ENCODE assay signal across 26 cellular contexts in the genomic region with DNA sequence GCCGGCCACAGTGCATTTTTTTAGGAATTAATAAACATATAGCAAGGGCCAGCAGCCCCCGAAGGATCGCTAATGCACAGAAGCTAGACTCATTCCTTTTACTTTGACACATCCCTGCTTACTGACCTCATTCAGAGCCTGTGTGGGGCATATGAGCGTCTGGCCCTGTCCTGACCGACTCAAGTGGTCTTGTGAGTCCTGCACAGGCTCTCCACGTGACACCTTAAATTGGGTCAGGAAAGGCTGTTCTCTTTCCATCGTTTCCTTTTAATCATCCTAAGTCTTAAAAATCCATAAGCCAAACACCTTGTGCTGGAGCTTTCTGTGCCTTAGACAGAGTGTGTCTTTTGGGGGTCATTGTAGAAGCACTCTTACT. TPM values are rescaled to one million over a fixed set of nuclear protein-coding genes. Genes with fewer than 3 reads are reported as not detected.
A peak's percentile ranks its signal among the peaks of the same experiment; 100 is the strongest.
DNase-seq lines count a peak whose midpoint lies in the region; ATAC-seq lines count a peak whose summit lies in the region.
"Had no signal": no experiment of that assay in that cellular context is flagged by ENCODE, and none has a peak within 500 bp of the region (broad histone marks: within the 10 kb centered on the region; RNA-seq: fewer than 3 reads in every experiment).

No MANE protein-coding gene starts in this region.

- intact Hi-C loops in activated T-helper 2 cell treated with anti-CD3 and anti-CD28 coated beads, Interferon-gamma antibody, Interleukin-2, Interleukin-4, amounts not matched to agents 10 μg/mL and 5 μg/mL and 100 μg/mL, durations not matched to agents 14 hours and 24 hours and 36 hours (cut with micrococcal nuclease) = no loop called here

- H3K4me1 ChIP-seq in skeletal muscle tissue (ENCODE audit: control insufficient read depth in 3 of 3, insufficient read depth in 3 of 3, low read length in 3 of 3) = peaks cover 36 to 42% (median 41%) of the 10 kb centered on the region in 3 donors

- H3K4me3 Mint-ChIP-seq in activated T-cell treated with anti-CD3 and anti-CD28 coated beads, Interleukin-2, amount 50 U/mL, for 72 hours = no peak overlapping the region
- H3K4me3 Mint-ChIP-seq in activated T-helper 2 cell treated with anti-CD3 and anti-CD28 coated beads, Interferon-gamma antibody, Interleukin-2, Interleukin-4, amounts not matched to agents 10 μg/mL and 5 μg/mL and 100 μg/mL, durations not matched to agents 14 hours and 24 hours and 36 hours (ENCODE audit: low read depth) = no peak overlapping the region
- no peak overlapping the region for H3K4me3 Mint-ChIP-seq in memory B cell
- no peak overlapping the region for H3K4me3 Mint-ChIP-seq in activated CD8-positive, alpha-beta memory T cell treated with anti-CD3 and anti-CD28 coated beads, Interleukin-2, amount 10 ng/mL, durations not matched to agents 7 days and 5 days
- H3K4me3 Mint-ChIP-seq: CD8-positive, alpha-beta memory T cell; HFFc6; naive thymus-derived CD8-positive, alpha-beta T cell had no signal

- ATAC-seq in activated T-cell treated with anti-CD3 and anti-CD28 coated beads, Interleukin-2, amount 50 U/mL, for 72 hours (replicated peaks in 1 of 2) = no peak
- ATAC-seq in memory B cell (ENCODE audit: low read depth) (no peak), GM18909 (IDR thresholded peaks at IDR 0.05; ENCODE audit: poor library complexity, unreplicated experiment) (no peak)
- ATAC-seq in activated CD8-positive, alpha-beta memory T cell treated with anti-CD3 and anti-CD28 coated beads, Interleukin-2, amount 10 ng/mL, durations not matched to agents 7 days and 5 days = no peak
- ATAC-seq: A549; naive thymus-derived CD8-positive, alpha-beta T cell; sciatic nerve; SK-N-SH treated with all-trans-retinoic acid at 6 μM for 48 hours had no signal

- H3K4me3 ChIP-seq in skeletal muscle tissue (ENCODE audit: low read length in 3 of 3) = no peak overlapping the region
- H3K4me3 ChIP-seq: A549 had no signal

- H3K36me3 Mint-ChIP-seq in activated T-cell treated with anti-CD3 and anti-CD28 coated beads, Interleukin-2, amount 50 U/mL, for 72 hours (ENCODE audit: insufficient read depth in 2 of 2) = peaks cover 7 to 20% of the 10 kb centered on the region in 2 donors
- peaks cover 70% of the 10 kb centered on the region for H3K36me3 Mint-ChIP-seq in activated T-helper 2 cell treated with anti-CD3 and anti-CD28 coated beads, Interferon-gamma antibody, Interleukin-2, Interleukin-4, amounts not matched to agents 10 μg/mL and 5 μg/mL and 100 μg/mL, durations not matched to agents 14 hours and 24 hours and 36 hours (ENCODE audit: low read depth)
- peaks cover 20% of the 10 kb centered on the region for H3K36me3 Mint-ChIP-seq in memory B cell
- peaks cover 30% of the 10 kb centered on the region for H3K36me3 Mint-ChIP-seq in activated CD8-positive, alpha-beta memory T cell treated with anti-CD3 and anti-CD28 coated beads, Interleukin-2, amount 10 ng/mL, durations not matched to agents 7 days and 5 days

- H3K9me3 Mint-ChIP-seq in activated T-cell treated with anti-CD3 and anti-CD28 coated beads, Interleukin-2, amount 50 U/mL, for 72 hours = no peaks in the 10 kb centered on the region
- H3K9me3 Mint-ChIP-seq in activated T-helper 2 cell treated with anti-CD3 and anti-CD28 coated beads, Interferon-gamma antibody, Interleukin-2, Interleukin-4, amounts not matched to agents 10 μg/mL and 5 μg/mL and 100 μg/mL, durations not matched to agents 14 hours and 24 hours and 36 hours = no peaks in the 10 kb centered on the region
- no peaks in the 10 kb centered on the region for H3K9me3 Mint-ChIP-seq in memory B cell
- H3K9me3 Mint-ChIP-seq in activated CD8-positive, alpha-beta memory T cell treated with anti-CD3 and anti-CD28 coated beads, Interleukin-2, amount 10 ng/mL, durations not matched to agents 7 days and 5 days (ENCODE audit: low read depth) = no peaks in the 10 kb centered on the region
- H3K9me3 Mint-ChIP-seq: CD8-positive, alpha-beta memory T cell; HFFc6; naive thymus-derived CD8-positive, alpha-beta T cell had no signal

- H3K27me3 ChIP-seq in skeletal muscle tissue (ENCODE audit: control insufficient read depth in 3 of 3, insufficient read depth in 3 of 3, low read length in 3 of 3) = no peaks in the 10 kb centered on the region

- DNase-seq in activated T-cell treated with anti-CD3 and anti-CD28 coated beads, Interleukin-2, amount 50 U/mL, for 72 hours = no peak
- DNase-seq in activated T-cell treated with anti-CD3 and anti-CD28 coated beads, Interleukin-2, amount 50 U/mL, for 1 hour = no peak
- DNase-seq in activated T-helper 2 cell treated with anti-CD3 and anti-CD28 coated beads, Interferon-gamma antibody, Interleukin-2, Interleukin-4, amounts not matched to agents 10 μg/mL and 5 μg/mL and 100 μg/mL, durations not matched to agents 14 hours and 24 hours and 36 hours (ENCODE audit: low spot score) = no peak
- no peak for DNase-seq in memory B cell (ENCODE audit: low spot score in 2 of 2)
- no peak for DNase-seq in activated CD8-positive, alpha-beta memory T cell treated with anti-CD3 and anti-CD28 coated beads, Interleukin-2, amount 10 ng/mL, durations not matched to agents 7 days and 5 days
- DNase-seq in putamen (ENCODE audit: low spot score) = no peak
- DNase-seq: activated CD4-positive, alpha-beta T cell treated with anti-CD3 and anti-CD28 coated beads, Interleukin-2, amount 50 U/mL, for 1 hour; activated CD8-positive, alpha-beta memory T cell treated with anti-CD3 and anti-CD28 coated beads, Interleukin-2, amount 50 U/mL, for 48 hours; amniotic stem cell; CD8-positive, alpha-beta memory T cell; DMS53; GDM1; glutamatergic neuron; HFFc6; naive thymus-derived CD8-positive, alpha-beta T cell; NCI-H1105; NCI-H2081 treated with DMSO at 0.1 percent for 48 hours; NCI-H345; NCI-H774; stimulated activated CD4-positive, alpha-beta T cell treated with anti-CD3 and anti-CD28 coated beads, Interleukin-15, amount 100 ng/mL, for 24 hours had no signal

- H3K4me1 Mint-ChIP-seq in activated T-cell treated with anti-CD3 and anti-CD28 coated beads, Interleukin-2, amount 50 U/mL, for 72 hours (ENCODE audit: low read depth) = peaks cover 28% of the 10 kb centered on the region
- peaks cover 25% of the 10 kb centered on the region for H3K4me1 Mint-ChIP-seq in activated T-helper 2 cell treated with anti-CD3 and anti-CD28 coated beads, Interferon-gamma antibody, Interleukin-2, Interleukin-4, amounts not matched to agents 10 μg/mL and 5 μg/mL and 100 μg/mL, durations not matched to agents 14 hours and 24 hours and 36 hours (ENCODE audit: low read depth)
- peaks cover 4% of the 10 kb centered on the region for H3K4me1 Mint-ChIP-seq in memory B cell
- H3K4me1 Mint-ChIP-seq in activated CD8-positive, alpha-beta memory T cell treated with anti-CD3 and anti-CD28 coated beads, Interleukin-2, amount 10 ng/mL, durations not matched to agents 7 days and 5 days = peaks cover 16% of the 10 kb centered on the region

- CTCF ChIA-PET in activated CD8-positive, alpha-beta memory T cell treated with anti-CD3 and anti-CD28 coated beads, Interleukin-2, amount 10 ng/mL, durations not matched to agents 7 days and 5 days (lab: Charles Lee) = interaction anchor here (0.6 to 8.6 kb wide), 5 partner anchors 10 to 69 kb away, joined by 3 to 63 read pairs (median 24); no protein-coding TSS in a partner anchor

- peaks cover 10 to 35% (median 21%) of the 10 kb centered on the region in 3 donors for H3K36me3 ChIP-seq in skeletal muscle tissue (ENCODE audit: control insufficient read depth in 3 of 3, insufficient read depth in 3 of 3, low read length in 3 of 3)

- no peaks in the 10 kb centered on the region for H3K27me3 Mint-ChIP-seq in activated T-cell treated with anti-CD3 and anti-CD28 coated beads, Interleukin-2, amount 50 U/mL, for 72 hours (ENCODE audit: low read depth)
- no peaks in the 10 kb centered on the region for H3K27me3 Mint-ChIP-seq in activated T-helper 2 cell treated with anti-CD3 and anti-CD28 coated beads, Interferon-gamma antibody, Interleukin-2, Interleukin-4, amounts not matched to agents 10 μg/mL and 5 μg/mL and 100 μg/mL, durations not matched to agents 14 hours and 24 hours and 36 hours (ENCODE audit: low read depth)
- no peaks in the 10 kb centered on the region for H3K27me3 Mint-ChIP-seq in memory B cell
- H3K27me3 Mint-ChIP-seq in activated CD8-positive, alpha-beta memory T cell treated with anti-CD3 and anti-CD28 coated beads, Interleukin-2, amount 10 ng/mL, durations not matched to agents 7 days and 5 days = no peaks in the 10 kb centered on the region
- H3K27me3 Mint-ChIP-seq: CD8-positive, alpha-beta memory T cell; naive thymus-derived CD8-positive, alpha-beta T cell had no signal

- peak overlapping the region; percentile 50 for H3K27ac Mint-ChIP-seq in activated T-cell treated with anti-CD3 and anti-CD28 coated beads, Interleukin-2, amount 50 U/mL, for 72 hours
- H3K27ac Mint-ChIP-seq in activated T-helper 2 cell treated with anti-CD3 and anti-CD28 coated beads, Interferon-gamma antibody, Interleukin-2, Interleukin-4, amounts not matched to agents 10 μg/mL and 5 μg/mL and 100 μg/mL, durations not matched to agents 14 hours and 24 hours and 36 hours = peak overlapping the region; percentile 5
- peak overlapping the region; percentile 73 for H3K27ac Mint-ChIP-seq in memory B cell
- H3K27ac Mint-ChIP-seq in activated CD8-positive, alpha-beta memory T cell treated with anti-CD3 and anti-CD28 coated beads, Interleukin-2, amount 10 ng/mL, durations not matched to agents 7 days and 5 days = no peak overlapping the region

- H3K9me3 ChIP-seq in skeletal muscle tissue (ENCODE audit: control insufficient read depth in 3 of 3, low read length in 3 of 3) = no peaks in the 10 kb centered on the region
- H3K9me3 ChIP-seq: A549 had no signal

- peak overlapping the region; percentile 70 for H3K27ac ChIP-seq in skeletal muscle tissue (ENCODE audit: low read depth, low read length)
- H3K27ac ChIP-seq: A549, RWPE1 had no signal

- H3K9ac ChIP-seq in skeletal muscle tissue (ENCODE audit: low read depth in 1 of 3, low read length in 3 of 3) = peak overlapping the region; percentile 42 to 55 (median 47)

RNA-seq across cellular contexts. Expression of gene SDHAF2, which starts 18.6 kb away (rescaled TPM):
- 10 to 100 TPM; 36.6 to 40.7 TPM for total RNA-seq in activated T-cell treated with anti-CD3 and anti-CD28 coated beads, Interleukin-2, amount 50 U/mL, for 72 hours
- 41.6 and 46.4 TPM in 2 replicates for total RNA-seq in activated T-helper 2 cell treated with anti-CD3 and anti-CD28 coated beads, Interferon-gamma antibody, Interleukin-2, Interleukin-4, amounts not matched to agents 10 μg/mL and 5 μg/mL and 100 μg/mL, durations not matched to agents 14 hours and 24 hours and 36 hours
- total RNA-seq in skeletal muscle tissue = 63.2 TPM
- total RNA-seq in activated CD8-positive, alpha-beta memory T cell treated with anti-CD3 and anti-CD28 coated beads, Interleukin-2, amount 10 ng/mL, durations not matched to agents 7 days and 5 days = 10 to 100 TPM; 37.6 to 57.6 TPM

RNA-seq across cellular contexts. Expression of gene CPSF7, which starts 18.8 kb away (rescaled TPM):
- 100 to 1,000 TPM; 164 to 223 TPM for total RNA-seq in activated T-cell treated with anti-CD3 and anti-CD28 coated beads, Interleukin-2, amount 50 U/mL, for 72 hours
- 123 and 135 TPM in 2 replicates for total RNA-seq in activated T-helper 2 cell treated with anti-CD3 and anti-CD28 coated beads, Interferon-gamma antibody, Interleukin-2, Interleukin-4, amounts not matched to agents 10 μg/mL and 5 μg/mL and 100 μg/mL, durations not matched to agents 14 hours and 24 hours and 36 hours
- 17.7 TPM for total RNA-seq in skeletal muscle tissue
- total RNA-seq in activated CD8-positive, alpha-beta memory T cell treated with anti-CD3 and anti-CD28 coated beads, Interleukin-2, amount 10 ng/mL, durations not matched to agents 7 days and 5 days = 100 to 1,000 TPM; 103 to 118 TPM

RNA-seq across cellular contexts. Expression of gene TMEM216, which starts 56.2 kb away (rescaled TPM):
- 10 to 100 TPM; 16.7 to 20.3 TPM for total RNA-seq in activated T-cell treated with anti-CD3 and anti-CD28 coated beads, Interleukin-2, amount 50 U/mL, for 72 hours
- total RNA-seq in activated T-helper 2 cell treated with anti-CD3 and anti-CD28 coated beads, Interferon-gamma antibody, Interleukin-2, Interleukin-4, amounts not matched to agents 10 μg/mL and 5 μg/mL and 100 μg/mL, durations not matched to agents 14 hours and 24 hours and 36 hours = 18.5 and 20.5 TPM in 2 replicates
- total RNA-seq in skeletal muscle tissue = 6.8 TPM
- total RNA-seq in activated CD8-positive, alpha-beta memory T cell treated with anti-CD3 and anti-CD28 coated beads, Interleukin-2, amount 10 ng/mL, durations not matched to agents 7 days and 5 days = 10 to 100 TPM in 1 of 2 experiments, 1 to 10 TPM in 1; 7.8 to 15.3 TPM
